Comparison of ENCODE assay signal across 17 cellular contexts in genomic region chr7:139661043-139661440, GRCh38.
DNase-seq lines count a peak whose midpoint lies in the region; ATAC-seq and TF ChIP-seq lines count a peak whose summit lies in the region.
"Had no signal": no experiment of that assay in that cellular context is flagged by ENCODE, and none has a peak within 500 bp of the region (broad histone marks: within the 10 kb centered on the region; RNA-seq: fewer than 3 reads in every experiment).

No MANE protein-coding gene starts in this region.

- H3K36me3 ChIP-seq in right atrium auricular region (no peaks in the 10 kb centered on the region), endodermal cell (ENCODE audit: control insufficient read depth, insufficient read depth, low read length) (peaks cover 10% of the 10 kb centered on the region)

- no peaks in the 10 kb centered on the region for H3K9me3 ChIP-seq in right atrium auricular region
- H3K9me3 ChIP-seq in endodermal cell (ENCODE audit: control insufficient read depth, low read length), result no peaks in the 10 kb centered on the region
- H3K9me3 ChIP-seq: testis had no signal

- DNase-seq in right atrium auricular region (ENCODE audit: low spot score), result no peak
- DNase-seq in Right ventricle myocardium inferior (ENCODE audit: missing footprints), result no peak
- no peak for DNase-seq in endodermal cell
- no peak for DNase-seq in natural killer cell
- no peak for DNase-seq in T-helper 2 cell
- no peak for DNase-seq in CD14-positive monocyte (ENCODE audit: low spot score)
- no peak for DNase-seq in NCI-H146 (lab: John Stamatoyannopoulos, UW)
- DNase-seq: ACHN; activated gamma-delta T cell; CD8-positive, alpha-beta memory T cell; GDM1; NCI-H1417 treated with DMSO at 0.1 percent for 48 hours; NCI-H526 treated with DMSO at 0.1 percent for 48 hours; testis had no signal

- no peak for ATAC-seq in Right ventricle myocardium inferior
- ATAC-seq in natural killer cell, result no peak
- ATAC-seq in HG03460 (IDR thresholded peaks at IDR 0.05; ENCODE audit: unreplicated experiment), result no peak

- H3K27ac ChIP-seq in right atrium auricular region, result peak overlapping the region; percentile 68 to 82
- no peak overlapping the region for H3K27ac ChIP-seq in endodermal cell (ENCODE audit: low read depth, low read length)
- H3K27ac ChIP-seq: HL-60, KMS-11, testis had no signal

- H3K27ac Mint-ChIP-seq in endodermal cell (no peak overlapping the region), natural killer cell (peak overlapping the region; percentile 7 to 47), CD14-positive monocyte (no peak overlapping the region)

- H3K9me3 Mint-ChIP-seq in endodermal cell (no peaks in the 10 kb centered on the region), natural killer cell (no peaks in the 10 kb centered on the region), CD14-positive monocyte (peaks cover 0 to 1% (median 0%) of the 10 kb centered on the region in 7 donors)
- H3K9me3 Mint-ChIP-seq: CD8-positive, alpha-beta memory T cell had no signal

- no peaks in the 10 kb centered on the region for H3K27me3 ChIP-seq in right atrium auricular region
- no peaks in the 10 kb centered on the region for H3K27me3 ChIP-seq in endodermal cell (ENCODE audit: control insufficient read depth, insufficient read depth, low read length, poor library complexity, severe bottlenecking)
- H3K27me3 ChIP-seq: testis had no signal

- H3K27me3 Mint-ChIP-seq in endodermal cell (ENCODE audit: insufficient read depth), result no peaks in the 10 kb centered on the region
- H3K27me3 Mint-ChIP-seq in natural killer cell (ENCODE audit: low read depth in 2 of 2), result no peaks in the 10 kb centered on the region
- no peaks in the 10 kb centered on the region for H3K27me3 Mint-ChIP-seq in CD14-positive monocyte (ENCODE audit: low read depth in 3 of 3)

- intact Hi-C loops in Right ventricle myocardium inferior (cut with DNase I), result no loop called here
- intact Hi-C loops in natural killer cell (cut with micrococcal nuclease), result no loop called here
- intact Hi-C loops in CD14-positive monocyte (cut with micrococcal nuclease), result no loop called here

- 94 to 100% methylated on average over 2 of the region's 2 CpGs for WGBS in endodermal cell (ENCODE audit: insufficient coverage in 1 of 2, insufficient read length in 1 of 2), 2 experiments

- H3K9ac ChIP-seq in endodermal cell (ENCODE audit: extremely low read depth, low read length, poor library complexity, severe bottlenecking), result no peak overlapping the region
- H3K9ac ChIP-seq: KMS-11 had no signal

- H3K4me1 Mint-ChIP-seq in endodermal cell (peaks cover 46% of the 10 kb centered on the region), natural killer cell (peaks cover 87 to 98% of the 10 kb centered on the region in 2 donors), CD14-positive monocyte (peaks cover 56% of the 10 kb centered on the region)

- H3K36me3 Mint-ChIP-seq in endodermal cell (ENCODE audit: low read depth), result peaks cover 4% of the 10 kb centered on the region
- H3K36me3 Mint-ChIP-seq in natural killer cell, result no peaks in the 10 kb centered on the region
- H3K36me3 Mint-ChIP-seq in CD14-positive monocyte, result peaks cover 43 to 45% of the 10 kb centered on the region in 2 donors

- TF ChIP-seq CTCF in right atrium auricular region (IDR thresholded peaks at IDR 0.05) (no peak), endodermal cell (conservative IDR thresholded peaks at IDR 0.05) (no peak), natural killer cell (IDR thresholded peaks at IDR 0.05) (no peak), CD14-positive monocyte (IDR thresholded peaks at IDR 0.05) (no peak)

- H3K4me3 ChIP-seq in right atrium auricular region (no peak overlapping the region), endodermal cell (ENCODE audit: low read length) (peak overlapping the region; percentile 38)
- H3K4me3 ChIP-seq: testis had no signal

- H3K4me1 ChIP-seq in right atrium auricular region, result peaks cover 0 to 86% of the 10 kb centered on the region in 2 donors
- H3K4me1 ChIP-seq in endodermal cell (ENCODE audit: control insufficient read depth, insufficient read depth, low read length), result peaks cover 17% of the 10 kb centered on the region

- H3K4me3 Mint-ChIP-seq in endodermal cell (no peak overlapping the region), natural killer cell (no peak overlapping the region), CD14-positive monocyte (no peak overlapping the region)
- H3K4me3 Mint-ChIP-seq: CD8-positive, alpha-beta memory T cell had no signal

Comparison
In these comparisons a context has a peak if more than half of its experiments do, and no peak if none do; other contexts are left out.
1. H3K27ac Mint-ChIP-seq: peak in natural killer cell (2 of 2); none in endodermal cell (single experiment) and CD14-positive monocyte (0 of 7).